Comparison of ENCODE assay signal across 16 cellular contexts in the genomic region with DNA sequence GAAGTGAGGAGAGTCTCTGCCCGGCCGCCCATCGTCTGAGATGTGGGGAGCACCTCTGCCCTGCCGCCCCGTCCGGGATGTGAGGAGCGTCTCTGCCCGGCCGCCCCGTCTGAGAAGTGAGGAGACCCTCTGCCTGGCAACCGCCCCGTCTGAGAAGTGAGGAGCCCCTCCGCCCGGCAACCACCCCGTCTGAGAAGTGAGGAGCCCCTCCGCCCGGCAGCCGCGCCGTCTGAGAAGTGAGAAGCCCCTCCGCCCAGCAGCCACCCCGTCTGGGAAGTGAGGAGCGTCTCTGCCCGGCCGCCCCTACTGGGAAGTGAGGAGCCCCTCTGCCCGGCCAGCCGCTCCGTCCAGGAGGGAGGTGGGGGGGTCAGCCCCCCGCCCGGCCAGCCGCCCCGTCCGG. TPM values are rescaled to one million over a fixed set of nuclear protein-coding genes. Genes with fewer than 3 reads are reported as not detected.
"Had no signal": no experiment of that assay in that cellular context is flagged by ENCODE, and none has a peak within 500 bp of the region (broad histone marks: within the 10 kb centered on the region; RNA-seq: fewer than 3 reads in every experiment).

No MANE protein-coding gene starts in this region.

RNA-seq across cellular contexts. Expression of a gene that starts 55.2 kb away (rescaled TPM):
- total RNA-seq: activated naive CD4-positive, alpha-beta T cell treated with anti-CD3 and anti-CD28 coated beads for 36 hours; activated naive CD4-positive, alpha-beta T cell treated with anti-CD3 and anti-CD28 coated beads, Interleukin-2, amount 50 U/mL, for 72 hours; activated naive CD8-positive, alpha-beta T cell treated with anti-CD3 and anti-CD28 coated beads for 36 hours; activated naive CD8-positive, alpha-beta T cell treated with anti-CD3 and anti-CD28 coated beads, Interleukin-2, amount 10 ng/mL, durations not matched to agents 7 days and 5 days; activated T-cell treated with anti-CD3 and anti-CD28 coated beads, Interleukin-2, amount 50 U/mL, for 4 hours; activated T-helper 1 cell treated with anti-CD3 and anti-CD28 coated beads, Interleukin-12 subunit alpha, Interleukin-12 subunit beta, Interleukin-2, Interleukin-4 antibody, amounts not matched to agents 30 ng/mL and 10 ng/mL and 1 ng/mL, durations not matched to agents 14 hours and 24 hours and 36 hours; activated T-helper 2 cell treated with anti-CD3 and anti-CD28 coated beads, Interferon-gamma antibody, Interleukin-2, Interleukin-4, amounts not matched to agents 10 μg/mL and 5 μg/mL and 100 μg/mL, durations not matched to agents 14 hours and 24 hours and 36 hours; adrenal gland; aorta; ascending aorta; astrocyte; body of pancreas; bronchial epithelial cell; cardiac muscle cell; cardiac septum; chondrocyte had no signal
- polyA plus RNA-seq: aorta, cardiac muscle cell had no signal
